In the genomic region with DNA sequence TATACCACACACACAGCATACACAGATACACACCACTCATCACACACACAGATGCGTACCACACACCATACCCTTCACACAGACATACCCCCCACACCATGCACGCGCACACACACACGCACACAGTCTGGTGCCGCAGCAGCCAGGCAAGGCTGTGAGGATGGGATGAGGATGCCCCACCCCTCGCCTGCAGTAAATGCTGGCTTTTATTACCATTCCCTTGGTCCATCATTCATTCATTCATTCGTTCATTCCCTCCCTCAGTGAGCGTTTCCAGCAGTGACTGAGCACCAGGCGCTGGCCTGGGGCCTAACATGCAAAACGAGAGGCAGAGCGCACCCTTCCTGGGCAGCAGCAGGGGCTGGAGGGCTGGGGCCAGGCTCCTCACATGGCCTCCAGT, we compare ENCODE assay signal across 34 cellular contexts. TPM values are rescaled to one million over a fixed set of nuclear protein-coding genes. Genes with fewer than 3 reads are reported as not detected.
"Had no signal": no experiment of that assay in that cellular context is flagged by ENCODE, and none has a peak within 500 bp of the region (broad histone marks: within the 10 kb centered on the region; RNA-seq: fewer than 3 reads in every experiment).

No MANE protein-coding gene starts in this region.

- H3K4me1 Mint-ChIP-seq: immature natural killer cell; mesothelial cell of epicardium; stimulated activated memory B cell treated with anti-CD40 and anti-IgM and Interleukin-4, amounts not matched to agents 10 μg/mL and 1 μg/mL and 100 μg/mL, for 72 hours; stimulated activated naive CD8-positive, alpha-beta T cell treated with anti-CD3 and anti-CD28 coated beads, Interleukin-15, amount 100 ng/mL, for 72 hours had no signal

- H3K27ac ChIP-seq: left ventricle myocardium inferior, pancreas, prostate gland, sigmoid colon, tibial nerve, upper lobe of left lung, vagina had no signal

- H3K4me3 Mint-ChIP-seq: immature natural killer cell; mesothelial cell of epicardium; naive thymus-derived CD4-positive, alpha-beta T cell; natural killer cell treated with Interleukin-12 subunit alpha and Interleukin-12 subunit beta and Interleukin-15 and Interleukin-18, amount 100 ng/mL, for 72 hours; stimulated activated memory B cell treated with anti-CD40 and anti-IgM and Interleukin-4, amounts not matched to agents 10 μg/mL and 1 μg/mL and 100 μg/mL, for 72 hours; stimulated activated naive CD8-positive, alpha-beta T cell treated with anti-CD3 and anti-CD28 coated beads, Interleukin-15, amount 100 ng/mL, for 72 hours had no signal

- ATAC-seq: naive thymus-derived CD4-positive, alpha-beta T cell; natural killer cell treated with Interleukin-12 subunit alpha and Interleukin-12 subunit beta and Interleukin-15 and Interleukin-18, amount 100 ng/mL, for 72 hours; pancreas; right cardiac atrium; stimulated activated memory B cell treated with anti-CD40 and anti-IgM and Interleukin-4, amounts not matched to agents 10 μg/mL and 1 μg/mL and 100 μg/mL, for 72 hours had no signal

- H3K36me3 Mint-ChIP-seq: immature natural killer cell; naive thymus-derived CD4-positive, alpha-beta T cell; natural killer cell treated with Interleukin-12 subunit alpha and Interleukin-12 subunit beta and Interleukin-15 and Interleukin-18, amount 100 ng/mL, for 72 hours; stimulated activated memory B cell treated with anti-CD40 and anti-IgM and Interleukin-4, amounts not matched to agents 10 μg/mL and 1 μg/mL and 100 μg/mL, for 72 hours had no signal

- H3K27me3 ChIP-seq: pancreas, sigmoid colon, tibial nerve, upper lobe of left lung, vagina had no signal

- H3K27me3 Mint-ChIP-seq: naive thymus-derived CD4-positive, alpha-beta T cell; natural killer cell treated with Interleukin-12 subunit alpha and Interleukin-12 subunit beta and Interleukin-15 and Interleukin-18, amount 100 ng/mL, for 72 hours; stimulated activated memory B cell treated with anti-CD40 and anti-IgM and Interleukin-4, amounts not matched to agents 10 μg/mL and 1 μg/mL and 100 μg/mL, for 72 hours; stimulated activated naive CD8-positive, alpha-beta T cell treated with anti-CD3 and anti-CD28 coated beads, Interleukin-15, amount 100 ng/mL, for 72 hours had no signal

- DNase-seq: hypothalamus; immature natural killer cell; left ventricle myocardium inferior; mesendoderm; naive thymus-derived CD4-positive, alpha-beta T cell; nucleus accumbens; retina; sigmoid colon; small intestine; stimulated activated CD4-positive, alpha-beta T cell treated with anti-CD3 and anti-CD28 coated beads, Interleukin-1b, Interleukin-23, amount 100 ng/mL, for 48 hours; stimulated activated CD4-positive, alpha-beta T cell treated with anti-CD3 and anti-CD28 coated beads, Interleukin-2, amount 100 ng/mL, for 48 hours; stimulated activated CD4-positive, alpha-beta T cell treated with anti-CD3 and anti-CD28 coated beads, Interleukin-4, amount 100 ng/mL, for 4 hours; stimulated activated CD8-positive, alpha-beta memory T cell treated with anti-CD3 and anti-CD28 coated beads, Interleukin-4, amount 100 ng/mL, for 48 hours; stimulated activated naive CD4-positive, alpha-beta T cell treated with Interleukin-2 at 50 U/mL for 16 hours; stimulated activated naive CD8-positive, alpha-beta T cell treated with anti-CD3 and anti-CD28 coated beads, Interleukin-15, amount 100 ng/mL, for 72 hours; substantia nigra had no signal

- H3K36me3 ChIP-seq: pancreas, prostate gland had no signal

- H3K27ac Mint-ChIP-seq: immature natural killer cell; mesothelial cell of epicardium; naive thymus-derived CD4-positive, alpha-beta T cell; natural killer cell treated with Interleukin-12 subunit alpha and Interleukin-12 subunit beta and Interleukin-15 and Interleukin-18, amount 100 ng/mL, for 72 hours; stimulated activated memory B cell treated with anti-CD40 and anti-IgM and Interleukin-4, amounts not matched to agents 10 μg/mL and 1 μg/mL and 100 μg/mL, for 72 hours; stimulated activated naive CD8-positive, alpha-beta T cell treated with anti-CD3 and anti-CD28 coated beads, Interleukin-15, amount 100 ng/mL, for 72 hours had no signal

- H3K9me3 Mint-ChIP-seq: immature natural killer cell; mesothelial cell of epicardium; naive thymus-derived CD4-positive, alpha-beta T cell; natural killer cell treated with Interleukin-12 subunit alpha and Interleukin-12 subunit beta and Interleukin-15 and Interleukin-18, amount 100 ng/mL, for 72 hours; stimulated activated memory B cell treated with anti-CD40 and anti-IgM and Interleukin-4, amounts not matched to agents 10 μg/mL and 1 μg/mL and 100 μg/mL, for 72 hours; stimulated activated naive CD8-positive, alpha-beta T cell treated with anti-CD3 and anti-CD28 coated beads, Interleukin-15, amount 100 ng/mL, for 72 hours had no signal

- H3K4me3 ChIP-seq: left ventricle myocardium inferior, lung, pancreas, prostate gland, sigmoid colon, tibial nerve, upper lobe of left lung, vagina had no signal

- FAIRE-seq: islet of Langerhans, pancreas, small intestine had no signal

- H3K9me3 ChIP-seq: left ventricle myocardium inferior, pancreas, prostate gland, sigmoid colon, tibial nerve, upper lobe of left lung, vagina had no signal

- H3K4me1 ChIP-seq: left ventricle myocardium inferior, pancreas, prostate gland, sigmoid colon, upper lobe of left lung had no signal

RNA-seq across cellular contexts. Expression of a gene that starts 51.7 kb away (rescaled TPM):
- total RNA-seq: kidney epithelial cell; left ventricle myocardium inferior; lung; mesothelial cell of epicardium; mononuclear cell; myocyte; naive thymus-derived CD4-positive, alpha-beta T cell; natural killer cell treated with Interleukin-12 subunit alpha and Interleukin-12 subunit beta and Interleukin-15 and Interleukin-18, amount 100 ng/mL, for 72 hours; osteoblast; right cardiac atrium; sigmoid colon; temporal lobe; upper lobe of left lung; urinary bladder; vagina had no signal
- polyA plus RNA-seq: immature natural killer cell; naive thymus-derived CD4-positive, alpha-beta T cell; neural cell; small intestine had no signal
